Comparison of ENCODE assay signal across 1 cellular context in the genomic region with DNA sequence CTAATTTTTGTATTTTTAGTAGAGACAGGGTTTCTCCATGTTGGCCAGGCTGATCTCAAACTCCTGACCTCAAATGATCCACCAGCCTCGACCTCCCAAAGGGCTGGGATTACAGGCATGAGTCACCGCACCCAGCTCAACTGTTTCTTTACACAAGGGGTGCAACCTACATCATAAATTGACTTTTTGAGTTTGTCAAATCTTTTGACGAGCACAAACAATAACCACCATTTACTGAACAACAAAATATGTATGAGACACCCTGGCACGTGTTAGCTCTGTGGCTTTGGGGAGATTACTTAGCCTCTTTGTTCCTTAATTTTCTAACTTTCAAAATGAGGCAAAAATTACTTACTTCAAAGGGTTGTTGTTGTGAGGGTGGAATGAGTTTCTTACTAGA.
TF ChIP-seq lines count a peak whose summit lies in the region.

No MANE protein-coding gene starts in this region.

TF ChIP-seq in HepG2, 621 proteins besides CTCF, POLR2A, EP300 and RAD21 (continued from another document):
- TF ChIP-seq, protein P1, sequence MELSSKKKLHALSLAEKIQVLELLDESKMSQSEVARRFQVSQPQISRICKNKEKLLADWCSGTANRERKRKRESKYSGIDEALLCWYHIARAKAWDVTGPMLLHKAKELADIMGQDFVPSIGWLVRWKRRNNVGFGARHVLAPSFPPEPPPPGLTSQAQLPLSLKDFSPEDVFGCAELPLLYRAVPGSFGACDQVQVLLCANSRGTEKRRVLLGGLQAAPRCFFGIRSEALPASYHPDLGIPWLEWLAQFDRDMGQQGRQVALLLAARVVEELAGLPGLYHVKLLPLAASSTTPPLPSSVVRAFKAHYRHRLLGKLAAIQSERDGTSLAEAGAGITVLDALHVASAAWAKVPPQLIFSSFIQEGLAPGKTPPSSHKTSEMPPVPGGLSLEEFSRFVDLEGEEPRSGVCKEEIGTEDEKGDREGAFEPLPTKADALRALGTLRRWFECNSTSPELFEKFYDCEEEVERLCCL (CRISPR knock-in tag; IDR thresholded peaks at IDR 0.05; ENCODE audit: borderline replicate concordance) = no peak
